Comparison of ENCODE assay signal across 12 cellular contexts in genomic region chr5:169970911-169971436, GRCh38. TPM values are rescaled to one million over a fixed set of nuclear protein-coding genes. Genes with fewer than 3 reads are reported as not detected.
DNase-seq lines count a peak whose midpoint lies in the region; ATAC-seq and TF ChIP-seq lines count a peak whose summit lies in the region.
"Had no signal": no experiment of that assay in that cellular context is flagged by ENCODE, and none has a peak within 500 bp of the region (broad histone marks: within the 10 kb centered on the region; RNA-seq: fewer than 3 reads in every experiment).

No MANE protein-coding gene starts in this region.

- H4K20me1 ChIP-seq in SK-N-SH (ENCODE audit: insufficient read depth) = no peaks in the 10 kb centered on the region

- DNase-seq in GM03348 (ENCODE audit: low spot score) (peak; percentile 84), SK-N-SH (peak; percentile 24), fibroblast of villous mesenchyme (ENCODE audit: low read depth) (peak; percentile 47), retina (peak; percentile 25), GF-D8 (lab: John Stamatoyannopoulos, UW) (no peak), SJCRH30 (no peak)
- DNase-seq in T-helper 2 cell treated with Interferon-gamma antibody and Interleukin-4, amounts not matched to agents 5 μg/mL and 100 μg/mL, for 36 hours (ENCODE audit: low spot score) = no peak
- DNase-seq: activated CD4-positive, alpha-beta T cell treated with anti-CD3 and anti-CD28 coated beads for 1 hour; central memory CD4-positive, alpha-beta T cell; GDM1 had no signal

- H3K27ac ChIP-seq in SK-N-SH (ENCODE audit: low read depth in 2 of 2, low read length in 1 of 2) (peak overlapping the region; percentile 58 to 96; a peak in 3 of 4 replicates), SJCRH30 (no peak overlapping the region)
- H3K27ac ChIP-seq: HL-60 had no signal

- no peak overlapping the region for H3K4me3 Mint-ChIP-seq in T-helper 2 cell treated with Interferon-gamma antibody and Interleukin-4, amounts not matched to agents 5 μg/mL and 100 μg/mL, for 36 hours

- H3K4me2 ChIP-seq in SK-N-SH = peak overlapping the region; percentile 70

- H3K79me2 ChIP-seq in SK-N-SH (ENCODE audit: insufficient read depth) = peaks cover 92% of the 10 kb centered on the region

- WGBS in SK-N-SH (ENCODE audit: low lambda C conversion rate) = 7% methylated on average over 7 of the region's 7 CpGs

- H2AFZ ChIP-seq in SK-N-SH (ENCODE audit: low read depth) = no peak overlapping the region

- TF ChIP-seq RAD21 in SK-N-SH (IDR thresholded peaks at IDR 0.05; ENCODE audit: low read length) = no peak

- TF ChIP-seq EP300 in SK-N-SH (IDR thresholded peaks at IDR 0.05; ENCODE audit: borderline replicate concordance in 1 of 2, low read depth in 1 of 2, low read length in 1 of 2) = peak in 1 of 2 experiments; percentile 96; a peak in 2 of 4 replicates

- H3K27ac Mint-ChIP-seq in T-helper 2 cell treated with Interferon-gamma antibody and Interleukin-4, amounts not matched to agents 5 μg/mL and 100 μg/mL, for 36 hours = no peak overlapping the region

- no peaks in the 10 kb centered on the region for H3K9me2 ChIP-seq in SK-N-SH

- POLR2A ChIA-PET in SK-N-SH (lab: Yijun Ruan, JAX) = interaction anchor here (0.6 kb wide), 1 partner anchor 403 kb away, joined by 3 read pairs; no protein-coding TSS in a partner anchor

- H3K27me3 ChIP-seq in SK-N-SH (ENCODE audit: insufficient read depth) (no peaks in the 10 kb centered on the region), SJCRH30 (no peaks in the 10 kb centered on the region)

- H3K27me3 Mint-ChIP-seq in T-helper 2 cell treated with Interferon-gamma antibody and Interleukin-4, amounts not matched to agents 5 μg/mL and 100 μg/mL, for 36 hours (ENCODE audit: low read depth) = no peaks in the 10 kb centered on the region

- peaks cover 5% of the 10 kb centered on the region for H3K36me3 Mint-ChIP-seq in T-helper 2 cell treated with Interferon-gamma antibody and Interleukin-4, amounts not matched to agents 5 μg/mL and 100 μg/mL, for 36 hours (ENCODE audit: low read depth)

- peak overlapping the region in 1 of 2 experiments; percentile 18; a peak in 2 of 4 replicates for H3K4me3 ChIP-seq in SK-N-SH (ENCODE audit: low read depth in 2 of 2, low read length in 1 of 2)
- H3K4me3 ChIP-seq in fibroblast of villous mesenchyme (ENCODE audit: low read depth, low read length) = no peak overlapping the region
- no peak overlapping the region for H3K4me3 ChIP-seq in SJCRH30

- H3K4me1 Mint-ChIP-seq in T-helper 2 cell treated with Interferon-gamma antibody and Interleukin-4, amounts not matched to agents 5 μg/mL and 100 μg/mL, for 36 hours (ENCODE audit: low read depth) = no peaks in the 10 kb centered on the region

- ATAC-seq in HG03469 (IDR thresholded peaks at IDR 0.05; ENCODE audit: unreplicated experiment) = no peak

- H3K4me1 ChIP-seq in SK-N-SH (ENCODE audit: control insufficient read depth in 1 of 2, insufficient read depth in 2 of 2, low read depth in 1 of 2, low read length in 1 of 2) (peaks cover 9 to 45% of the 10 kb centered on the region in 2 experiments), SJCRH30 (no peaks in the 10 kb centered on the region)

- H3K9me3 ChIP-seq in SK-N-SH (no peaks in the 10 kb centered on the region), SJCRH30 (replicated peaks) (no peaks in the 10 kb centered on the region)

- TF ChIP-seq CTCF in SK-N-SH (IDR thresholded peaks at IDR 0.05) = no peak
- no peak for TF ChIP-seq CTCF in fibroblast of villous mesenchyme (IDR thresholded peaks at IDR 0.05; ENCODE audit: insufficient read depth, low read depth, low read length)

- H3K36me3 ChIP-seq in SK-N-SH (replicated peaks in 1 of 2; ENCODE audit: control insufficient read depth in 1 of 2, insufficient read depth in 2 of 2, low read length in 1 of 2) (peaks cover 0 to 8% of the 10 kb centered on the region in 2 experiments), SJCRH30 (no peaks in the 10 kb centered on the region)

- peak overlapping the region; percentile 64 for H3K9ac ChIP-seq in SK-N-SH

- CTCF ChIA-PET in SK-N-SH (lab: Yijun Ruan, JAX) = interaction anchor here (1.0 to 10.4 kb wide), 4 partner anchors 9 to 261 kb away, joined by 4 to 95 read pairs (median 5); partner anchors contain the start of gene INSYN2B

- no peaks in the 10 kb centered on the region for H3K9me3 Mint-ChIP-seq in T-helper 2 cell treated with Interferon-gamma antibody and Interleukin-4, amounts not matched to agents 5 μg/mL and 100 μg/mL, for 36 hours

- H3F3A ChIP-seq in SK-N-SH (replicated peaks; ENCODE audit: insufficient read depth) = peaks cover 21% of the 10 kb centered on the region

TF ChIP-seq in SK-N-SH, 30 proteins besides CTCF, POLR2A, EP300 and RAD21 (continues in another document):
- peak; percentile 87 for TF ChIP-seq TEAD4 (IDR thresholded peaks at IDR 0.05; ENCODE audit: borderline replicate concordance, insufficient read depth)
- TF ChIP-seq CHD2 (IDR thresholded peaks at IDR 0.05; ENCODE audit: low read length, partially characterized antibody) = no peak
- peak; percentile 83 for TF ChIP-seq RXRA (IDR thresholded peaks at IDR 0.05; ENCODE audit: borderline replicate concordance, low read depth)
- no peak for TF ChIP-seq MEF2A (IDR thresholded peaks at IDR 0.05; ENCODE audit: borderline replicate concordance, low read depth)
- peak; percentile 86 for TF ChIP-seq JUND (IDR thresholded peaks at IDR 0.05)
- TF ChIP-seq RCOR1 (IDR thresholded peaks at IDR 0.05; ENCODE audit: low read length) = no peak
- TF ChIP-seq RFX5 (IDR thresholded peaks at IDR 0.05; ENCODE audit: low read length) = no peak
- peak; percentile 81 for TF ChIP-seq FOSL2 (IDR thresholded peaks at IDR 0.05; ENCODE audit: borderline replicate concordance, low read depth)
- TF ChIP-seq ZBTB33 (IDR thresholded peaks at IDR 0.05; ENCODE audit: borderline replicate concordance, low read depth) = no peak
- TF ChIP-seq GATA2 (CRISPR knock-in tag; IDR thresholded peaks at IDR 0.05) = no peak
- peak; percentile 78 for TF ChIP-seq NFIC (IDR thresholded peaks at IDR 0.05; ENCODE audit: borderline replicate concordance)
- peak; percentile 40 for TF ChIP-seq REST (IDR thresholded peaks at IDR 0.05; ENCODE audit: low read depth, low read length)
- peak; percentile 71; the same call in 1 of the 2 replicates for TF ChIP-seq PBX3 (IDR thresholded peaks at IDR 0.05)
- TF ChIP-seq SMC3 (IDR thresholded peaks at IDR 0.05; ENCODE audit: low read depth, low read length) = no peak
- no peak for TF ChIP-seq MXI1 (IDR thresholded peaks at IDR 0.05; ENCODE audit: low read depth, low read length)
- no peak for TF ChIP-seq EZH2phosphoT487 (IDR thresholded peaks at IDR 0.05; ENCODE audit: borderline replicate concordance, low read depth)

RNA-seq across cellular contexts. Expression of gene INSYN2B, which starts 9.3 kb away (rescaled TPM):
- polyA plus RNA-seq in SK-N-SH (2012; rRNA removed) = 9.2 and 13.4 TPM in 2 replicates
- polyA plus RNA-seq in SK-N-SH (2012; cell fraction: cytosol; rRNA removed) = 7.1 and 9.7 TPM in 2 replicates
- 6.6 and 9.4 TPM in 2 replicates for polyA plus RNA-seq in SK-N-SH (2012; cell fraction: nucleus; rRNA removed)
- total RNA-seq in fibroblast of villous mesenchyme = 11.0 and 12.5 TPM in 2 replicates
- total RNA-seq in SJCRH30 (2014; rRNA removed; shearing (Covaris generic)) = 0.05 and 0.14 TPM in 2 replicates

Comparison
In these comparisons a context has a peak if more than half of its experiments do, and no peak if none do; other contexts are left out.
1. DNase-seq: peak in GM03348 (single experiment), SK-N-SH (single experiment), fibroblast of villous mesenchyme (single experiment) and retina (single experiment); none in GF-D8 (single experiment), T-helper 2 cell treated with Interferon-gamma antibody and Interleukin-4, amounts not matched to agents 5 μg/mL and 100 μg/mL, for 36 hours (single experiment) and SJCRH30 (0 of 2).
2. RNA of gene INSYN2B, which starts 9.3 kb away (total RNA-seq): 11.0 to 12.5 TPM in fibroblast of villous mesenchyme; 0.05 to 0.14 TPM in SJCRH30; every median in the first group is over 10 times any median in the second.